Comparison of ENCODE assay signal across 17 cellular contexts in genomic region chr9:131120620-131121228, GRCh38. TPM values are rescaled to one million over a fixed set of nuclear protein-coding genes. Genes with fewer than 3 reads are reported as not detected.
A peak's percentile ranks its signal among the peaks of the same experiment; 100 is the strongest.
DNase-seq lines count a peak whose midpoint lies in the region; FAIRE-seq and TF ChIP-seq lines count a peak whose summit lies in the region.
"Had no signal": no experiment of that assay in that cellular context is flagged by ENCODE, and none has a peak within 500 bp of the region (broad histone marks: within the 10 kb centered on the region; RNA-seq: fewer than 3 reads in every experiment).

No MANE protein-coding gene starts in this region.

- H3K27me3 ChIP-seq in BLaER1 (no peaks in the 10 kb centered on the region), H7 (ENCODE audit: control insufficient read depth, insufficient read depth, low read length) (no peaks in the 10 kb centered on the region), neuronal stem cell (ENCODE audit: control insufficient read depth in 3 of 3, insufficient read depth in 3 of 3, low read depth in 1 of 3, low read length in 3 of 3) (no peaks in the 10 kb centered on the region)

- FAIRE-seq in kidney (lab: Jason Lieb, UNC), result no peak
- FAIRE-seq: A549, GM19239 had no signal

- no peak overlapping the region for H4K91ac ChIP-seq in neuronal stem cell (ENCODE audit: low read depth, low read length, poor library complexity)

- H3K27ac ChIP-seq in BLaER1 (0 out of 2 replicates have a peak overlapping the region, but pooled peaks have one; percentile 26), kidney (ENCODE audit: low read depth in 2 of 2, low read length in 2 of 2) (peak overlapping the region; percentile 93 to 97), neuronal stem cell (replicated peaks; ENCODE audit: low read length) (no peak overlapping the region), RWPE1 (no peak overlapping the region)
- H3K27ac ChIP-seq: A549, HL-60 had no signal

- H3K23ac ChIP-seq in neuronal stem cell (ENCODE audit: low read depth, low read length, poor library complexity), result peak overlapping the region; percentile 68

- H3K9me3 ChIP-seq in BLaER1, result no peaks in the 10 kb centered on the region
- H3K9me3 ChIP-seq in kidney (ENCODE audit: control insufficient read depth in 1 of 2, low read length in 2 of 2), result no peaks in the 10 kb centered on the region
- no peaks in the 10 kb centered on the region for H3K9me3 ChIP-seq in neuronal stem cell (replicated peaks in 1 of 2; ENCODE audit: control insufficient read depth in 2 of 2, insufficient read depth in 1 of 2, low read depth in 1 of 2, low read length in 2 of 2)
- H3K9me3 ChIP-seq: A549, BE2C had no signal

- no peak overlapping the region for H2BK15ac ChIP-seq in neuronal stem cell (ENCODE audit: low read length)

- no peak overlapping the region for H3K18ac ChIP-seq in neuronal stem cell (ENCODE audit: low read length)

- intact Hi-C loops in kidney (cut with DNase I), result no loop called here

- POLR2A ChIA-PET in RWPE1 (lab: Yijun Ruan, JAX; ENCODE audit: low non-redundant PET), result no interaction called here

- H3K4me3 ChIP-seq in BLaER1 (no peak overlapping the region), H7 (ENCODE audit: insufficient read depth, low read depth, low read length) (no peak overlapping the region), kidney (ENCODE audit: low read length in 2 of 2) (no peak overlapping the region), neuronal stem cell (ENCODE audit: low read length in 2 of 2) (no peak overlapping the region)
- H3K4me3 ChIP-seq: A549 had no signal

- peaks cover 1% of the 10 kb centered on the region for H3K79me1 ChIP-seq in neuronal stem cell (ENCODE audit: low read depth, low read length)

- no peak overlapping the region for H2BK12ac ChIP-seq in neuronal stem cell (ENCODE audit: low read length)

- no peak overlapping the region for H2AFZ ChIP-seq in neuronal stem cell (ENCODE audit: low read length)

- H3K14ac ChIP-seq in neuronal stem cell (ENCODE audit: low read length), result no peak overlapping the region

- H4K8ac ChIP-seq in neuronal stem cell (ENCODE audit: low read depth, low read length), result no peak overlapping the region

- no CpG with 5 or more reads among the region's 7 CpGs for WGBS in neuronal stem cell (ENCODE audit: extremely low coverage in 2 of 2, insufficient read length in 2 of 2, insufficient replicate concordance in 1 of 2), 2 donors

- H2AK5ac ChIP-seq in neuronal stem cell (ENCODE audit: low read depth, low read length), result no peak overlapping the region

- peaks cover 32% of the 10 kb centered on the region for H3K4me1 ChIP-seq in BLaER1
- H3K4me1 ChIP-seq in kidney (ENCODE audit: control insufficient read depth in 1 of 2, insufficient read depth in 1 of 2, low read depth in 1 of 2, low read length in 2 of 2), result peaks cover 23 to 24% of the 10 kb centered on the region in 2 donors
- H3K4me1 ChIP-seq in neuronal stem cell (ENCODE audit: control insufficient read depth in 2 of 2, insufficient read depth in 1 of 2, low read depth in 1 of 2, low read length in 2 of 2), result peaks cover 0 to 2% of the 10 kb centered on the region in 2 donors
- H3K4me1 ChIP-seq: A549, BE2C had no signal

- no peak overlapping the region for H3K4ac ChIP-seq in neuronal stem cell (ENCODE audit: low read length)

- CTCF ChIA-PET in RWPE1 (lab: Yijun Ruan, JAX), result no interaction called here

- peak overlapping the region; percentile 58 for H2BK5ac ChIP-seq in neuronal stem cell (ENCODE audit: low read length)

- H3K36me3 ChIP-seq in BLaER1 (peaks cover 22% of the 10 kb centered on the region; the same call in 1 of the 2 replicates), H7 (replicated peaks; ENCODE audit: control insufficient read depth, insufficient read depth, low read length) (peaks cover 26% of the 10 kb centered on the region), kidney (ENCODE audit: control insufficient read depth in 1 of 2, insufficient read depth in 2 of 2, low read length in 2 of 2) (peaks cover 7 to 39% of the 10 kb centered on the region in 2 donors), neuronal stem cell (replicated peaks in 1 of 2; ENCODE audit: control insufficient read depth in 2 of 2, insufficient read depth in 2 of 2, low read length in 2 of 2) (peaks cover 40 to 61% of the 10 kb centered on the region in 2 donors)
- H3K36me3 ChIP-seq: BE2C had no signal

- peaks cover under 1% of the 10 kb centered on the region; the same call in 1 of the 2 replicates for H4K20me1 ChIP-seq in BLaER1

- DNase-seq in H7 (peak; percentile 4), kidney (no peak), neuronal stem cell (ENCODE audit: low spot score) (no peak), RWPE1 (ENCODE audit: low spot score) (no peak), HuH-7.5 (ENCODE audit: low spot score) (no peak), iPS-NIHi11 (ENCODE audit: low spot score) (no peak)
- DNase-seq: BE2C; CD8-positive, alpha-beta T cell; COR-L47; DMS53; GF-D8 had no signal

- no peak for TF ChIP-seq CTCF in kidney (IDR thresholded peaks at IDR 0.05; ENCODE audit: borderline replicate concordance, extremely low read depth, insufficient read depth)
- TF ChIP-seq CTCF in RWPE1 (conservative IDR thresholded peaks at IDR 0.05; ENCODE audit: low read depth), result no peak

- H2BK120ac ChIP-seq in neuronal stem cell (ENCODE audit: low read depth, low read length), result no peak overlapping the region

- H3K9ac ChIP-seq in BLaER1, result no peak overlapping the region
- H3K9ac ChIP-seq in kidney (ENCODE audit: low read length in 2 of 2), result peak overlapping the region in 1 of 2 donors; percentile 52
- no peak overlapping the region for H3K9ac ChIP-seq in neuronal stem cell (ENCODE audit: low read depth, low read length, poor library complexity)

- H3K4me2 ChIP-seq in BLaER1 (no peak overlapping the region), neuronal stem cell (ENCODE audit: insufficient read depth, low read length, poor library complexity, severe bottlenecking) (no peak overlapping the region)
- H3K4me2 ChIP-seq: A549 had no signal

RNA-seq across cellular contexts. Expression of gene NUP214, which starts 4.7 kb away (rescaled TPM):
- total RNA-seq in H7 (2014; rRNA removed; shearing (Covaris generic)), result 20.6 and 26.5 TPM in 2 replicates
- total RNA-seq in kidney, result 75.3 TPM
- polyA plus RNA-seq in kidney (ENCODE audit: insufficient read depth, low read depth, low replicate concordance), result 28.4 TPM
- polyA plus RNA-seq in neuronal stem cell (2013, experiment 1 of 2), result 22.4 TPM
- polyA plus RNA-seq in neuronal stem cell (2013, experiment 2 of 2), result 21.0 TPM

RNA-seq across cellular contexts. Expression of gene AIF1L, which starts 24.4 kb away (rescaled TPM):
- total RNA-seq in H7 (2014; rRNA removed; shearing (Covaris generic)), result 93.3 and 97.2 TPM in 2 replicates
- 397 TPM for total RNA-seq in kidney
- polyA plus RNA-seq in kidney (ENCODE audit: insufficient read depth, low read depth, low replicate concordance), result 439 TPM
- polyA plus RNA-seq in neuronal stem cell (2013, experiment 1 of 2), result 90.6 TPM
- polyA plus RNA-seq in neuronal stem cell (2013, experiment 2 of 2), result 91.1 TPM
- total RNA-seq: CD8-positive, alpha-beta T cell had no signal
- polyA plus RNA-seq: CD14-positive monocyte, IgD-negative memory B cell had no signal

Comparison
In these comparisons a context has a peak if more than half of its experiments do, and no peak if none do; other contexts are left out.
1. H3K27ac ChIP-seq: peak in BLaER1 (single experiment) and kidney (2 of 2); none in neuronal stem cell (single experiment) and RWPE1 (single experiment).